ENCODE assay signal across 1 cellular context in the genomic region with DNA sequence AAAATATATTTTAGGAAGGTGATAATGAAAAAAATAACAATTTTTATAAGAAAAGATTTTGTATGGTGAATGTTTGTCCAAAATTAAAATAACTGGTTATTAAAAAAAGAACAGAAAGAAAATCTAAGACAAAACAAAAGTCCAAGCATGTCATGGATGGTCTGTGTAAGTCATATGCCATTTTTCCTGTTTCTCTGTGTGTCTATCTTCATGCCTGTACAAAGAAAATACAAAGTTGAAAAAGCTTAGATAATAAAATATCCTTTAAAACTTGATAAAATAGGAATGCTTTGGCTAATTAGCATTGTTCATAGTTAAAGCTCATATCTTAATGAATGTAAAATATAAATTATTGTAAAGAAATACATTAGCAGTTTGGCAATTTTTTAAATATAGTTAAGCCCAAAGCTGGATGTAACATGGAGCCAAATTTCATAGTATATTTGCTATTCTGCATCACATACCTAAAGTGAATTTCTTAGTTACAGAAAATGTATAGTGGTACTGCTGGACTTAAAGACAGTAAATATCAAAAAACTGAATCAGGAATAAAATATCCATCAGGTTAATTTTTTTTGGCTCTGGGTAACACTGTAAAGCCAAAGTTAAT.
TF ChIP-seq lines count a peak whose summit lies in the region.

No MANE protein-coding gene starts in this region.

TF ChIP-seq in HepG2, 621 proteins besides CTCF, POLR2A, EP300 and RAD21 (continued from another document):
- TF ChIP-seq ZFP36 (IDR thresholded peaks at IDR 0.05; ENCODE audit: borderline replicate concordance, low read depth, low read length, partially characterized antibody): peak; percentile 88
- TF ChIP-seq, protein P1, sequence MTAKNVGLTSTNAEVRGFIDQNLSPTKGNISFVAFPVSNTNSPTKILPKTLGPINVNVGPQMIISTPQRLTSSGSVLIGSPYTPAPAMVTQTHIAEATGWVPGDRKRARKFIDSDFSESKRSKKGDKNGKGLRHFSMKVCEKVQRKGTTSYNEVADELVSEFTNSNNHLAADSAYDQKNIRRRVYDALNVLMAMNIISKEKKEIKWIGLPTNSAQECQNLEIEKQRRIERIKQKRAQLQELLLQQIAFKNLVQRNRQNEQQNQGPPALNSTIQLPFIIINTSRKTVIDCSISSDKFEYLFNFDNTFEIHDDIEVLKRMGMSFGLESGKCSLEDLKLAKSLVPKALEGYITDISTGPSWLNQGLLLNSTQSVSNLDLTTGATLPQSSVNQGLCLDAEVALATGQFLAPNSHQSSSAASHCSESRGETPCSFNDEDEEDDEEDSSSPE (CRISPR knock-in tag; IDR thresholded peaks at IDR 0.05): no peak
